In genomic region chr6:33697845-33698244, GRCh38 we compare ENCODE assay signal across 1 cellular context.
TF ChIP-seq lines count a peak whose summit lies in the region.

No MANE protein-coding gene starts in this region.

TF ChIP-seq in GM23338, 12 proteins besides CTCF, POLR2A, EP300 and RAD21:
- TF ChIP-seq STAT1 (IDR thresholded peaks at IDR 0.05; ENCODE audit: unreplicated experiment) = no peak
- TF ChIP-seq REST (IDR thresholded peaks at IDR 0.05; ENCODE audit: unreplicated experiment) = no peak
- TF ChIP-seq ZNF114 (CRISPR knock-in tag; IDR thresholded peaks at IDR 0.05) = no peak
- TF ChIP-seq, protein P1, sequence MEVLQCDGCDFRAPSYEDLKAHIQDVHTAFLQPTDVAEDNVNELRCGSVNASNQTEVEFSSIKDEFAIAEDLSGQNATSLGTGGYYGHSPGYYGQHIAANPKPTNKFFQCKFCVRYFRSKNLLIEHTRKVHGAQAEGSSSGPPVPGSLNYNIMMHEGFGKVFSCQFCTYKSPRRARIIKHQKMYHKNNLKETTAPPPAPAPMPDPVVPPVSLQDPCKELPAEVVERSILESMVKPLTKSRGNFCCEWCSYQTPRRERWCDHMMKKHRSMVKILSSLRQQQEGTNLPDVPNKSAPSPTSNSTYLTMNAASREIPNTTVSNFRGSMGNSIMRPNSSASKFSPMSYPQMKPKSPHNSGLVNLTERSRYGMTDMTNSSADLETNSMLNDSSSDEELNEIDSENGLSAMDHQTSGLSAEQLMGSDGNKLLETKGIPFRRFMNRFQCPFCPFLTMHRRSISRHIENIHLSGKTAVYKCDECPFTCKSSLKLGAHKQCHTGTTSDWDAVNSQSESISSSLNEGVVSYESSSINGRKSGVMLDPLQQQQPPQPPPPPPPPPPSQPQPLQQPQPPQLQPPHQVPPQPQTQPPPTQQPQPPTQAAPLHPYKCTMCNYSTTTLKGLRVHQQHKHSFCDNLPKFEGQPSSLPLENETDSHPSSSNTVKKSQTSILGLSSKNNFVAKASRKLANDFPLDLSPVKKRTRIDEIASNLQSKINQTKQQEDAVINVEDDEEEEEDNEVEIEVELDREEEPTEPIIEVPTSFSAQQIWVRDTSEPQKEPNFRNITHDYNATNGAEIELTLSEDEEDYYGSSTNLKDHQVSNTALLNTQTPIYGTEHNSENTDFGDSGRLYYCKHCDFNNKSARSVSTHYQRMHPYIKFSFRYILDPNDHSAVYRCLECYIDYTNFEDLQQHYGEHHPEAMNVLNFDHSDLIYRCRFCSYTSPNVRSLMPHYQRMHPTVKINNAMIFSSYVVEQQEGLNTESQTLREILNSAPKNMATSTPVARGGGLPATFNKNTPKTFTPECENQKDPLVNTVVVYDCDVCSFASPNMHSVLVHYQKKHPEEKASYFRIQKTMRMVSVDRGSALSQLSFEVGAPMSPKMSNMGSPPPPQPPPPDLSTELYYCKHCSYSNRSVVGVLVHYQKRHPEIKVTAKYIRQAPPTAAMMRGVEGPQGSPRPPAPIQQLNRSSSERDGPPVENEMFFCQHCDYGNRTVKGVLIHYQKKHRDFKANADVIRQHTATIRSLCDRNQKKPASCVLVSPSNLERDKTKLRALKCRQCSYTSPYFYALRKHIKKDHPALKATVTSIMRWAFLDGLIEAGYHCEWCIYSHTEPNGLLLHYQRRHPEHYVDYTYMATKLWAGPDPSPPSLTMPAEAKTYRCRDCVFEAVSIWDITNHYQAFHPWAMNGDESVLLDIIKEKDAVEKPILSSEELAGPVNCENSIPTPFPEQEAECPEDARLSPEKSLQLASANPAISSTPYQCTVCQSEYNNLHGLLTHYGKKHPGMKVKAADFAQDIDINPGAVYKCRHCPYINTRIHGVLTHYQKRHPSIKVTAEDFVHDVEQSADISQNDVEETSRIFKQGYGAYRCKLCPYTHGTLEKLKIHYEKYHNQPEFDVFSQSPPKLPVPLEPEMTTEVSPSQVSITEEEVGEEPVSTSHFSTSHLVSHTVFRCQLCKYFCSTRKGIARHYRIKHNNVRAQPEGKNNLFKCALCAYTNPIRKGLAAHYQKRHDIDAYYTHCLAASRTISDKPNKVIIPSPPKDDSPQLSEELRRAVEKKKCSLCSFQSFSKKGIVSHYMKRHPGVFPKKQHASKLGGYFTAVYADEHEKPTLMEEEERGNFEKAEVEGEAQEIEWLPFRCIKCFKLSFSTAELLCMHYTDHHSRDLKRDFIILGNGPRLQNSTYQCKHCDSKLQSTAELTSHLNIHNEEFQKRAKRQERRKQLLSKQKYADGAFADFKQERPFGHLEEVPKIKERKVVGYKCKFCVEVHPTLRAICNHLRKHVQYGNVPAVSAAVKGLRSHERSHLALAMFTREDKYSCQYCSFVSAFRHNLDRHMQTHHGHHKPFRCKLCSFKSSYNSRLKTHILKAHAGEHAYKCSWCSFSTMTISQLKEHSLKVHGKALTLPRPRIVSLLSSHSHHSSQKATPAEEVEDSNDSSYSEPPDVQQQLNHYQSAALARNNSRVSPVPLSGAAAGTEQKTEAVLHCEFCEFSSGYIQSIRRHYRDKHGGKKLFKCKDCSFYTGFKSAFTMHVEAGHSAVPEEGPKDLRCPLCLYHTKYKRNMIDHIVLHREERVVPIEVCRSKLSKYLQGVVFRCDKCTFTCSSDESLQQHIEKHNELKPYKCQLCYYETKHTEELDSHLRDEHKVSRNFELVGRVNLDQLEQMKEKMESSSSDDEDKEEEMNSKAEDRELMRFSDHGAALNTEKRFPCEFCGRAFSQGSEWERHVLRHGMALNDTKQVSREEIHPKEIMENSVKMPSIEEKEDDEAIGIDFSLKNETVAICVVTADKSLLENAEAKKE (CRISPR knock-in tag; IDR thresholded peaks at IDR 0.05) = no peak
- TF ChIP-seq, protein P2, sequence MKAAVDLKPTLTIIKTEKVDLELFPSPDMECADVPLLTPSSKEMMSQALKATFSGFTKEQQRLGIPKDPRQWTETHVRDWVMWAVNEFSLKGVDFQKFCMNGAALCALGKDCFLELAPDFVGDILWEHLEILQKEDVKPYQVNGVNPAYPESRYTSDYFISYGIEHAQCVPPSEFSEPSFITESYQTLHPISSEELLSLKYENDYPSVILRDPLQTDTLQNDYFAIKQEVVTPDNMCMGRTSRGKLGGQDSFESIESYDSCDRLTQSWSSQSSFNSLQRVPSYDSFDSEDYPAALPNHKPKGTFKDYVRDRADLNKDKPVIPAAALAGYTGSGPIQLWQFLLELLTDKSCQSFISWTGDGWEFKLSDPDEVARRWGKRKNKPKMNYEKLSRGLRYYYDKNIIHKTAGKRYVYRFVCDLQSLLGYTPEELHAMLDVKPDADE (IDR thresholded peaks at IDR 0.05) = no peak
- TF ChIP-seq EZH2phosphoT487 (IDR thresholded peaks at IDR 0.05; ENCODE audit: unreplicated experiment) = no peak
- no peak for TF ChIP-seq ZNF331 (CRISPR knock-in tag; IDR thresholded peaks at IDR 0.05; ENCODE audit: low read depth)
- no peak for TF ChIP-seq CREB1 (CRISPR knock-in tag; IDR thresholded peaks at IDR 0.05; ENCODE audit: low read depth)
- no peak for TF ChIP-seq POLR2AphosphoS5 (IDR thresholded peaks at IDR 0.05; ENCODE audit: low read depth)
- TF ChIP-seq EZH2 (IDR thresholded peaks at IDR 0.05; ENCODE audit: low read depth, unreplicated experiment) = no peak
- no peak for TF ChIP-seq JUNB (IDR thresholded peaks at IDR 0.05; ENCODE audit: unreplicated experiment)
- no peak for TF ChIP-seq NANOG (IDR thresholded peaks at IDR 0.05; ENCODE audit: borderline replicate concordance)
TF ChIP-seq in GM23338: peak in this region for 0.
